8 cellular contexts compared by ENCODE assay signal in the genomic region with DNA sequence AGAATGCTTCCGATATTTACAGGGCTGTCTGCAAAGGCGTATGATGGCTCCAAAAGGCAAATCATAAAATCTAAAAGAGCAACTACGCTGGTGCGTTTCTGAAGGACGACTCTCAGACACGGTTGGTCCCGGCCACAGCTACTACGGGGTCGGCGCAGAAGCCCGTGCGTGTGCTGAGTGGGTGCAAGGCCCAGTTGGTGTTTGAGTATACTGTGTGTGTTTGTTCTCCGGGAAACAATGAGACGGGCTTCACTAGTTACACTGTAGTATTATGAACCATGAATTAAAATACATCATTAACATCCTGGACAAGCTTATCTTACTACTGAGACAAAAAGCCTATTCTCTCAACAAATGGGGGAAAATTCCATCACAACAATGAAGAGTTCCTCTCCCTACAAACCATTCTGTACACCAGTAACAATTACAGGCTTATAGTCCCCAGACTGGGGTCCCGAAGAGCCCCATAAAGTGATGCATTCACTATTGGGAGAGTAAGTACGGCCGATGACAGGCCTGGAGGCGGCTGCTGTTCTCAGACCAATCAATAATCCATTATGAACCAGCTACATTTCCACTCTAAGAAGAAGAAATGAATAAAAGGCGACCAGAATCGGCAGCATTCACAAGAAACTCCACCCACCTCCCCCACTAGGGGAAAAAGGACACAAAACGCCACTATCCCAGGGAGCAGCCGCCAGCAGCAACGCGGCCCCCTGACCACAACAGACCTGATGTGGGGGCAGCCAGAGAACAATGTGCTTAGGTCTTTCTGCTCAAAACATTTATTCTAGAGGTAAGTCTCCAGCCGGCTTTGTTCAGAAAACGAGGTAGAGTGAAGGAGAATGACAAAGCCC. TPM values are rescaled to one million over a fixed set of nuclear protein-coding genes. Genes with fewer than 3 reads are reported as not detected.
A peak's percentile ranks its signal among the peaks of the same experiment; 100 is the strongest.
DNase-seq lines count a peak whose midpoint lies in the region; FAIRE-seq and TF ChIP-seq lines count a peak whose summit lies in the region.

No MANE protein-coding gene starts in this region.

- H3K36me3 ChIP-seq in ascending aorta: no peaks in the 10 kb centered on the region
- no peaks in the 10 kb centered on the region for H3K36me3 ChIP-seq in iPS-20b (ENCODE audit: insufficient read depth, low read depth, low read length)
- H3K36me3 ChIP-seq in small intestine (ENCODE audit: control insufficient read depth in 2 of 2, insufficient read depth in 2 of 2, low read length in 2 of 2): no peaks in the 10 kb centered on the region

- H3K4me3 ChIP-seq in ascending aorta: peak overlapping the region; percentile 59 to 62
- peak overlapping the region; percentile 77 for H3K4me3 ChIP-seq in iPS-20b (ENCODE audit: low read length)
- peak overlapping the region; percentile 40 to 44 for H3K4me3 ChIP-seq in small intestine (ENCODE audit: low read depth in 1 of 2, low read length in 2 of 2)

- DNase-seq in D341Med (ENCODE audit: low spot score) (peak; percentile 38), HT-29 (ENCODE audit: low spot score) (peak; percentile 10), ascending aorta (ENCODE audit: low spot score in 2 of 2) (peak in 1 of 2 donors; percentile 62), small intestine (peak; percentile 8), occipital lobe (lab: John Stamatoyannopoulos, UW) (no peak), OCI-M2 (lab: John Stamatoyannopoulos, UW; ENCODE audit: unreplicated experiment) (no peak), activated gamma-delta T cell (lab: John Stamatoyannopoulos, UW) (no peak)

- H3K27me3 ChIP-seq in ascending aorta: no peaks in the 10 kb centered on the region
- H3K27me3 ChIP-seq in iPS-20b (ENCODE audit: insufficient read depth, low read length): peaks cover 46% of the 10 kb centered on the region
- no peaks in the 10 kb centered on the region for H3K27me3 ChIP-seq in small intestine (ENCODE audit: control insufficient read depth in 2 of 2, insufficient read depth in 2 of 2, low read length in 2 of 2)

- H3K9ac ChIP-seq in iPS-20b (ENCODE audit: low read depth, low read length): peak overlapping the region; percentile 31

- intact Hi-C loops in ascending aorta (cut with DNase I): loop anchor here (10.0 kb wide), 2 partner anchors 373 to 1957 kb away; a partner anchor contains a TSS

- TF ChIP-seq CTCF in ascending aorta (IDR thresholded peaks at IDR 0.05): no peak

- H3K27ac ChIP-seq in ascending aorta: peak overlapping the region; percentile 58 to 73
- H3K27ac ChIP-seq in iPS-20b (ENCODE audit: low read length): no peak overlapping the region
- H3K27ac ChIP-seq in small intestine (ENCODE audit: low read depth in 1 of 2, low read length in 1 of 2): peak overlapping the region in 1 of 2 donors; percentile 51

- H3K4me1 ChIP-seq in ascending aorta (peaks cover 0 to 11% of the 10 kb centered on the region in 2 donors), iPS-20b (ENCODE audit: insufficient read depth, low read length) (peaks cover 35% of the 10 kb centered on the region), small intestine (ENCODE audit: control insufficient read depth in 2 of 2, insufficient read depth in 1 of 2, low read depth in 1 of 2, low read length in 1 of 2) (no peaks in the 10 kb centered on the region)

- 40 to 49% (median 47%) methylated on average over 26 of the region's 26 CpGs for WGBS in small intestine, 3 donors

- H3K9me3 ChIP-seq in ascending aorta (no peaks in the 10 kb centered on the region), iPS-20b (ENCODE audit: insufficient read depth, low read depth, low read length) (no peaks in the 10 kb centered on the region), small intestine (ENCODE audit: control insufficient read depth, low read depth) (no peaks in the 10 kb centered on the region)

- no peak for FAIRE-seq in small intestine (lab: Jason Lieb, UNC)

RNA-seq across cellular contexts. Expression of a gene that starts 43.3 kb away (rescaled TPM):
- total RNA-seq in HT-29 (2014; rRNA removed; shearing (Covaris generic)): 8.1 and 10.4 TPM in 2 replicates
- total RNA-seq in ascending aorta (21.6 TPM), occipital lobe (15.0 TPM)
- polyA plus RNA-seq in small intestine: 1 to 10 TPM; 4.6 to 6.9 (median 6.1) TPM

Comparison
In these comparisons a context has a peak if more than half of its experiments do, and no peak if none do; other contexts are left out.
1. DNase-seq: peak in D341Med (single experiment), HT-29 (single experiment) and small intestine (single experiment); none in occipital lobe (single experiment), OCI-M2 (single experiment) and activated gamma-delta T cell (single experiment).
2. Peak in every context shown above with its lines, with median percentiles within 50 percentile points of each other: H3K4me3 ChIP-seq.